8 cellular contexts compared by ENCODE assay signal in the genomic region with DNA sequence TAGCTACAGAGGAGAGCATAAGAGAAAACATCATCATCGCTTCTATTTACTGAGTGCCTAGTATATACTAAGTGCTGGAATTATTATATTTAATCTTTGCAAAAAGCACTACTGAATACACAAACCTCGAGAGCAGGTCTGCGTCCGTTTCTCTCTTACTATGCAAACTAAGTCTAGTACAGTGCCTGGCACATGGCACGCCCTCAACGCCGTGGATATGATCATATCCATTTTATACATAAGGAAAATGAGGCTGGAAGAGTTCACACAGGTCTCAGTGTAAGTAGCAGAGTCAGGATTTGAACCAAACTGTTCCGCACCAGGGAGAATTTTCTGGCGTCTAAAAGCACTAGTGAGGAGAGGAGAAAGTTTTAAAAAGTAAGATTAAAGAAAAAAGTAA. TPM values are rescaled to one million over a fixed set of nuclear protein-coding genes. Genes with fewer than 3 reads are reported as not detected.
A peak's percentile ranks its signal among the peaks of the same experiment; 100 is the strongest.
DNase-seq lines count a peak whose midpoint lies in the region; ATAC-seq, FAIRE-seq and TF ChIP-seq lines count a peak whose summit lies in the region.

No MANE protein-coding gene starts in this region.

- no peak overlapping the region for H3K27ac ChIP-seq in RWPE2 (ENCODE audit: poor library complexity, severe bottlenecking)

- H3K27me3 ChIP-seq in RWPE2 (ENCODE audit: insufficient read depth, poor library complexity, severe bottlenecking), result no peaks in the 10 kb centered on the region

- ATAC-seq in RWPE2 (ENCODE audit: low read depth) (no peak), GM21526 (IDR thresholded peaks at IDR 0.05; ENCODE audit: low FRiP score, unreplicated experiment) (no peak)

- DNase-seq in GM12865 (ENCODE audit: low read depth) (no peak), RWPE2 (ENCODE audit: low spot score) (no peak), epithelial cell of proximal tubule (ENCODE audit: low read depth) (no peak), retinal pigment epithelial cell (ENCODE audit: low read depth) (no peak), NCI-H748 (lab: John Stamatoyannopoulos, UW; ENCODE audit: unreplicated experiment) (no peak), frontal cortex (ENCODE audit: low spot score in 2 of 2) (no peak), SW480 (ENCODE audit: low spot score) (no peak)

- TF ChIP-seq CTCF in GM12865 (IDR thresholded peaks at IDR 0.05; ENCODE audit: insufficient read depth, low read depth, low read length, missing control alignments) (no peak), RWPE2 (IDR thresholded peaks at IDR 0.05; ENCODE audit: poor library complexity, severe bottlenecking) (no peak), epithelial cell of proximal tubule (conservative IDR thresholded peaks at IDR 0.05; ENCODE audit: low read depth, low read length) (no peak), retinal pigment epithelial cell (conservative IDR thresholded peaks at IDR 0.05; ENCODE audit: low read depth, low read length) (no peak)

- FAIRE-seq in frontal cortex (lab: Jason Lieb, UNC), result no peak

- H3K36me3 ChIP-seq in RWPE2 (ENCODE audit: low read depth), result no peaks in the 10 kb centered on the region; the same call in 1 of the 2 replicates

- H3K9me3 ChIP-seq in RWPE2 (ENCODE audit: severe bottlenecking), result no peaks in the 10 kb centered on the region

- H3K4me3 ChIP-seq in GM12865 (ENCODE audit: low read depth, low read length) (peak overlapping the region; percentile 89), RWPE2 (ENCODE audit: severe bottlenecking) (peak overlapping the region; percentile 99), epithelial cell of proximal tubule (ENCODE audit: low read depth, low read length) (peak overlapping the region; percentile 73), retinal pigment epithelial cell (ENCODE audit: low read length) (peak overlapping the region; percentile 58)

- H3K4me1 ChIP-seq in RWPE2 (ENCODE audit: insufficient read depth, poor library complexity, severe bottlenecking), result peaks cover 5% of the 10 kb centered on the region

RNA-seq across cellular contexts. Expression of a gene that starts 17.6 kb away (rescaled TPM):
- total RNA-seq in epithelial cell of proximal tubule, result 5.4 and 12.6 TPM in 2 replicates
- total RNA-seq in frontal cortex, result 60.3 TPM
